ENCODE assay signal across 9 cellular contexts in genomic region chr15:101528108-101528916, GRCh38. TPM values are rescaled to one million over a fixed set of nuclear protein-coding genes. Genes with fewer than 3 reads are reported as not detected.
A peak's percentile ranks its signal among the peaks of the same experiment; 100 is the strongest.
DNase-seq lines count a peak whose midpoint lies in the region; ATAC-seq and TF ChIP-seq lines count a peak whose summit lies in the region.
"Had no signal": no experiment of that assay in that cellular context is flagged by ENCODE, and none has a peak within 500 bp of the region (broad histone marks: within the 10 kb centered on the region; RNA-seq: fewer than 3 reads in every experiment).

No MANE protein-coding gene starts in this region.

- ATAC-seq in left lung (peak; percentile 60), T-cell (replicated peaks in 1 of 4) (no peak)

- H3K9me3 Mint-ChIP-seq in T-cell = no peaks in the 10 kb centered on the region

- H3K4me1 ChIP-seq in GM23248 (ENCODE audit: insufficient read depth) = no peaks in the 10 kb centered on the region
- peaks cover 13 to 15% of the 10 kb centered on the region in 2 donors for H3K4me1 ChIP-seq in left lung
- H3K4me1 ChIP-seq in stomach smooth muscle (ENCODE audit: control insufficient read depth, insufficient read depth, low read length) = peaks cover 26% of the 10 kb centered on the region

- H3K4me3 Mint-ChIP-seq in T-cell = no peak overlapping the region

- CTCF ChIA-PET in T-cell (lab: Charles Lee) = no interaction called here

- DNase-seq in GM23248 = peak; percentile 16
- no peak for DNase-seq in left lung
- no peak for DNase-seq in GOT3 (lab: John Stamatoyannopoulos, UW)
- no peak for DNase-seq in T-cell
- no peak for DNase-seq in activated T-cell treated with anti-CD3 and anti-CD28 coated beads for 4 hours
- no peak for DNase-seq in brain microvascular endothelial cell
- DNase-seq: NCI-H345 had no signal

- H3K36me3 Mint-ChIP-seq in T-cell = no peaks in the 10 kb centered on the region

- no peaks in the 10 kb centered on the region for H3K9me2 ChIP-seq in GM23248 (ENCODE audit: insufficient read depth)

- H3K27me3 ChIP-seq in GM23248 (replicated peaks; ENCODE audit: insufficient read depth) (peaks cover 18% of the 10 kb centered on the region; the same call in 1 of the 2 replicates), left lung (peaks cover 0 to 7% of the 10 kb centered on the region in 2 donors), stomach smooth muscle (ENCODE audit: control insufficient read depth in 1 of 2, insufficient read depth in 2 of 2, low read length in 2 of 2) (no peaks in the 10 kb centered on the region), brain microvascular endothelial cell (replicated peaks) (no peaks in the 10 kb centered on the region)

- H2AFZ ChIP-seq in GM23248 = no peak overlapping the region

- no peak overlapping the region for H3K27ac Mint-ChIP-seq in T-cell

- intact Hi-C loops in left lung (cut with DNase I) = no loop called here

- POLR2A ChIA-PET in T-cell (lab: Charles Lee) = no interaction called here

- no peak overlapping the region for H3K27ac ChIP-seq in GM23248
- peak overlapping the region; percentile 37 for H3K27ac ChIP-seq in angular gyrus (ENCODE audit: low read depth, low read length)
- H3K27ac ChIP-seq in left lung = no peak overlapping the region
- H3K27ac ChIP-seq in stomach smooth muscle (ENCODE audit: low read length) = peak overlapping the region; percentile 74
- no peak overlapping the region for H3K27ac ChIP-seq in brain microvascular endothelial cell

- no peaks in the 10 kb centered on the region for H3K9me3 ChIP-seq in GM23248 (ENCODE audit: low read depth)
- no peaks in the 10 kb centered on the region for H3K9me3 ChIP-seq in left lung
- no peaks in the 10 kb centered on the region for H3K9me3 ChIP-seq in stomach smooth muscle (ENCODE audit: control insufficient read depth in 2 of 2, low read length in 2 of 2)

- H3K4me1 Mint-ChIP-seq in T-cell = no peaks in the 10 kb centered on the region

- H3K9ac ChIP-seq in GM23248 (no peak overlapping the region), stomach smooth muscle (ENCODE audit: low read length in 2 of 2) (peak overlapping the region in 1 of 2 donors; percentile 47)

- TF ChIP-seq CTCF in left lung (IDR thresholded peaks at IDR 0.05) = no peak
- no peak for TF ChIP-seq CTCF in brain microvascular endothelial cell (IDR thresholded peaks at IDR 0.05; ENCODE audit: low read depth, low read length, missing control alignments)

- no peaks in the 10 kb centered on the region for H3K79me2 ChIP-seq in GM23248 (ENCODE audit: insufficient read depth)

- H3F3A ChIP-seq in GM23248 (ENCODE audit: insufficient read depth) = no peaks in the 10 kb centered on the region

- H3K4me2 ChIP-seq in GM23248 (ENCODE audit: unreplicated experiment) = no peak overlapping the region

- H3K36me3 ChIP-seq in GM23248 (ENCODE audit: low read depth) (no peaks in the 10 kb centered on the region), left lung (no peaks in the 10 kb centered on the region), stomach smooth muscle (ENCODE audit: control insufficient read depth in 2 of 2, insufficient read depth in 2 of 2, low read length in 2 of 2) (no peaks in the 10 kb centered on the region), brain microvascular endothelial cell (replicated peaks) (no peaks in the 10 kb centered on the region)

- peaks cover 13 to 17% of the 10 kb centered on the region in 2 donors for H3K27me3 Mint-ChIP-seq in T-cell

- H3K4me3 ChIP-seq in GM23248 (no peak overlapping the region), left lung (no peak overlapping the region), stomach smooth muscle (ENCODE audit: low read length in 2 of 2) (peak overlapping the region in 1 of 2 donors; percentile 35), brain microvascular endothelial cell (ENCODE audit: low read depth, low read length) (no peak overlapping the region)

- no peaks in the 10 kb centered on the region for H4K20me1 ChIP-seq in GM23248 (ENCODE audit: insufficient read depth)

- in situ Hi-C loops in GM23248 (cut with MboI) (no loop called here), brain microvascular endothelial cell (cut with HindIII; ENCODE audit: low pct_ligation_motif_present, low sequenced_read_pairs) (no loop called here)

- 9 to 12% methylated on average over 16 to 18 of the region's 18 CpGs for WGBS in GM23248 (ENCODE audit: low coverage in 1 of 2, low lambda C conversion rate in 2 of 2, missing lambda C conversion rate in 2 of 2), 2 experiments

RNA-seq across cellular contexts. Expression of gene PCSK6, which starts 38.8 kb away (rescaled TPM):
- not detected in 2 replicates for total RNA-seq in GM23248 (2014; rRNA removed; shearing (Covaris generic))
- 0.19 and 0.38 TPM in 2 replicates for polyA plus RNA-seq in GM23248 (2016; fragmentation: Nextera tagmentation; extraction: Ambion mirVana)
- total RNA-seq in left lung = 1 to 10 TPM; 7.7 to 7.8 TPM
- 1 to 10 TPM in 4 of 5 donors, under 1 TPM in 1; 0.16 to 2.2 (median 1.3) TPM for total RNA-seq in T-cell

Comparison
In these comparisons a context has a peak if more than half of its experiments do, and no peak if none do; other contexts are left out.
1. H3K27ac ChIP-seq: peak in angular gyrus (single experiment) and stomach smooth muscle (single experiment); none in GM23248 (single experiment), left lung (0 of 2) and brain microvascular endothelial cell (single experiment).